ENCODE assay signal across 8 cellular contexts in genomic region chr3:43296565-43296964, GRCh38.
DNase-seq lines count a peak whose midpoint lies in the region; ATAC-seq lines count a peak whose summit lies in the region.

No MANE protein-coding gene starts in this region.

- peak; percentile 68 for DNase-seq in SIG-M5 (lab: John Stamatoyannopoulos, UW)
- DNase-seq in activated naive CD8-positive, alpha-beta T cell treated with anti-CD3 and anti-CD28 coated beads, Interleukin-2, amount 50 U/mL, for 16 hours (ENCODE audit: low read depth, low spot score): peak; percentile 11
- peak; percentile 7 to 20 for DNase-seq in stimulated activated CD4-positive, alpha-beta T cell treated with anti-CD3 and anti-CD28 coated beads, Interleukin-1b, Interleukin-23, amount 100 ng/mL, for 1 hour (ENCODE audit: low read depth in 2 of 2)
- no peak for DNase-seq in C1 segment of cervical spinal cord (lab: John Stamatoyannopoulos, UW)
- no peak for DNase-seq in ACHN
- no peak for DNase-seq in SHP77 treated with DMSO at 0.1 percent for 48 hours (lab: John Stamatoyannopoulos, UW)

- ATAC-seq in GM18517 (IDR thresholded peaks at IDR 0.05; ENCODE audit: unreplicated experiment): peak; percentile 74
- ATAC-seq in HG02870 (IDR thresholded peaks at IDR 0.05; ENCODE audit: unreplicated experiment): peak; percentile 85

- in situ Hi-C loops in ACHN (cut with HindIII; ENCODE audit: low pct_ligation_motif_present, low pct_unique_long_range_greater_than_20kb, low sequenced_read_pairs): no loop called here

Comparison
In these comparisons a context has a peak if more than half of its experiments do, and no peak if none do; other contexts are left out.
1. DNase-seq: peak in SIG-M5 (single experiment), activated naive CD8-positive, alpha-beta T cell treated with anti-CD3 and anti-CD28 coated beads, Interleukin-2, amount 50 U/mL, for 16 hours (single experiment) and stimulated activated CD4-positive, alpha-beta T cell treated with anti-CD3 and anti-CD28 coated beads, Interleukin-1b, Interleukin-23, amount 100 ng/mL, for 1 hour (2 of 2); none in C1 segment of cervical spinal cord (0 of 14), ACHN (single experiment) and SHP77 treated with DMSO at 0.1 percent for 48 hours (single experiment).